In genomic region chr3:12267380-12268030, GRCh38 we compare ENCODE assay signal across 1 cellular context.
TF ChIP-seq lines count a peak whose summit lies in the region.

No MANE protein-coding gene starts in this region.

TF ChIP-seq in SK-N-SH treated with all-trans-retinoic acid at 6 μM for 48 hours, 23 proteins besides CTCF, POLR2A, EP300 and RAD21 (continued from another document):
- TF ChIP-seq, protein P1, sequence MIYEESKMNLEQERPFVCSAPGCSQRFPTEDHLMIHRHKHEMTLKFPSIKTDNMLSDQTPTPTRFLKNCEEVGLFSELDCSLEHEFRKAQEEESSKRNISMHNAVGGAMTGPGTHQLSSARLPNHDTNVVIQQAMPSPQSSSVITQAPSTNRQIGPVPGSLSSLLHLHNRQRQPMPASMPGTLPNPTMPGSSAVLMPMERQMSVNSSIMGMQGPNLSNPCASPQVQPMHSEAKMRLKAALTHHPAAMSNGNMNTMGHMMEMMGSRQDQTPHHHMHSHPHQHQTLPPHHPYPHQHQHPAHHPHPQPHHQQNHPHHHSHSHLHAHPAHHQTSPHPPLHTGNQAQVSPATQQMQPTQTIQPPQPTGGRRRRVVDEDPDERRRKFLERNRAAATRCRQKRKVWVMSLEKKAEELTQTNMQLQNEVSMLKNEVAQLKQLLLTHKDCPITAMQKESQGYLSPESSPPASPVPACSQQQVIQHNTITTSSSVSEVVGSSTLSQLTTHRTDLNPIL (CRISPR knock-in tag; IDR thresholded peaks at IDR 0.05; ENCODE audit: low read depth): no peak
